Comparison of ENCODE assay signal across 16 cellular contexts in genomic region chr19:46728208-46728607, GRCh38. TPM values are rescaled to one million over a fixed set of nuclear protein-coding genes. Genes with fewer than 3 reads are reported as not detected.
DNase-seq lines count a peak whose midpoint lies in the region; ATAC-seq and TF ChIP-seq lines count a peak whose summit lies in the region.
"Had no signal": no experiment of that assay in that cellular context is flagged by ENCODE, and none has a peak within 500 bp of the region (broad histone marks: within the 10 kb centered on the region; RNA-seq: fewer than 3 reads in every experiment).

No MANE protein-coding gene starts in this region.

- H3K27me3 ChIP-seq in breast epithelium (no peaks in the 10 kb centered on the region), right atrium auricular region (no peaks in the 10 kb centered on the region), psoas muscle (ENCODE audit: insufficient read depth in 3 of 3, low read length in 2 of 3) (no peaks in the 10 kb centered on the region)
- H3K27me3 ChIP-seq: adrenal gland had no signal

- intact Hi-C loops in breast epithelium (cut with DNase I; ENCODE audit: low total_unique reads), result no loop called here
- intact Hi-C loops in MCF 10A (cut with micrococcal nuclease), result no loop called here
- intact Hi-C loops in psoas muscle (cut with DNase I), result loop anchor here in 1 of 2 donors (2.0 kb wide), 1 partner anchor 15 kb away; no protein-coding TSS in a partner anchor

- no TSS peak for BruUV-seq in MCF 10A (replicated peaks; lab: Mats Ljungman, UMichigan)

- H3K27ac Mint-ChIP-seq in MCF 10A (ENCODE audit: low read depth, unreplicated experiment), result no peak overlapping the region
- H3K27ac Mint-ChIP-seq: activated T-cell treated with anti-CD3 and anti-CD28 coated beads, Interleukin-2, amount 50 U/mL, for 72 hours had no signal

- no peaks in the 10 kb centered on the region for H3K27me3 Mint-ChIP-seq in MCF 10A (ENCODE audit: insufficient read depth, unreplicated experiment)
- H3K27me3 Mint-ChIP-seq: activated CD4-positive, alpha-beta T cell treated with anti-CD3 and anti-CD28 coated beads, Interleukin-2, amount 10 ng/mL, durations not matched to agents 7 days and 5 days; CD8-positive, alpha-beta memory T cell had no signal

- no peaks in the 10 kb centered on the region for H3K9me3 Mint-ChIP-seq in MCF 10A (ENCODE audit: unreplicated experiment)
- H3K9me3 Mint-ChIP-seq: activated CD4-positive, alpha-beta T cell treated with anti-CD3 and anti-CD28 coated beads, Interleukin-2, amount 10 ng/mL, durations not matched to agents 7 days and 5 days; activated T-cell treated with anti-CD3 and anti-CD28 coated beads, Interleukin-2, amount 50 U/mL, for 72 hours; CD8-positive, alpha-beta memory T cell; nephron progenitor cell had no signal

- DNase-seq in breast epithelium (ENCODE audit: low spot score in 2 of 2), result no peak
- no peak for DNase-seq in MCF 10A (ENCODE audit: unreplicated experiment)
- DNase-seq in right atrium auricular region (ENCODE audit: low spot score), result no peak
- peak in 1 of 2 donors; percentile 56 for DNase-seq in psoas muscle
- DNase-seq in UCSD-AML1 (lab: John Stamatoyannopoulos, UW; ENCODE audit: unreplicated experiment), result no peak
- DNase-seq in middle frontal gyrus (ENCODE audit: extremely low spot score, low spot score), result no peak
- DNase-seq: mammary epithelial cell, NCI-H1436 had no signal

- H3K9me3 ChIP-seq in breast epithelium (no peaks in the 10 kb centered on the region), right atrium auricular region (no peaks in the 10 kb centered on the region), psoas muscle (no peaks in the 10 kb centered on the region)
- H3K9me3 ChIP-seq: adrenal gland had no signal

- H3K36me3 ChIP-seq in breast epithelium (peaks cover 8% of the 10 kb centered on the region), right atrium auricular region (peaks cover 90% of the 10 kb centered on the region), psoas muscle (ENCODE audit: insufficient read depth in 1 of 2, low read depth in 1 of 2) (peaks cover 2 to 100% of the 10 kb centered on the region in 2 donors)

- POLR2A ChIA-PET in MCF 10A (lab: Yijun Ruan, JAX), result no interaction called here

- TF ChIP-seq POLR2A in breast epithelium (IDR thresholded peaks at IDR 0.05), result no peak

- H3K4me3 Mint-ChIP-seq in MCF 10A (ENCODE audit: unreplicated experiment), result no peak overlapping the region
- H3K4me3 Mint-ChIP-seq: activated CD4-positive, alpha-beta T cell treated with anti-CD3 and anti-CD28 coated beads, Interleukin-2, amount 10 ng/mL, durations not matched to agents 7 days and 5 days; activated T-cell treated with anti-CD3 and anti-CD28 coated beads, Interleukin-2, amount 50 U/mL, for 72 hours; CD8-positive, alpha-beta memory T cell; nephron progenitor cell had no signal

- H3K4me3 ChIP-seq in breast epithelium (no peak overlapping the region), right atrium auricular region (no peak overlapping the region), psoas muscle (peak overlapping the region; percentile 15)
- H3K4me3 ChIP-seq: adrenal gland had no signal

- peaks cover 10% of the 10 kb centered on the region for H3K4me1 Mint-ChIP-seq in MCF 10A (ENCODE audit: insufficient read depth, unreplicated experiment)

- ATAC-seq in psoas muscle (peak in 3 of 4 donors; percentile 16 to 22 (median 17)), HG02870 (IDR thresholded peaks at IDR 0.05; ENCODE audit: unreplicated experiment) (no peak), GM19035 (IDR thresholded peaks at IDR 0.05; ENCODE audit: unreplicated experiment) (no peak)

- peak overlapping the region; percentile 8 to 28 for H3K27ac ChIP-seq in breast epithelium
- peak overlapping the region; percentile 19 to 29 for H3K27ac ChIP-seq in right atrium auricular region
- no peak overlapping the region for H3K27ac ChIP-seq in psoas muscle
- H3K27ac ChIP-seq: HL-60 had no signal

- 52 to 62% (median 62%) methylated on average over 14 of the region's 14 CpGs for WGBS in psoas muscle, 3 donors

- H3K36me3 Mint-ChIP-seq in MCF 10A (ENCODE audit: insufficient read depth, unreplicated experiment), result peaks cover 63% of the 10 kb centered on the region

- TF ChIP-seq CTCF in breast epithelium (IDR thresholded peaks at IDR 0.05), result no peak
- no peak for TF ChIP-seq CTCF in MCF 10A (IDR thresholded peaks at IDR 0.05; ENCODE audit: unreplicated experiment)
- TF ChIP-seq CTCF in right atrium auricular region (IDR thresholded peaks at IDR 0.05), result no peak
- TF ChIP-seq CTCF in psoas muscle (IDR thresholded peaks at IDR 0.05), result no peak

- H3K4me1 ChIP-seq in breast epithelium, result no peaks in the 10 kb centered on the region
- H3K4me1 ChIP-seq in right atrium auricular region, result peaks cover 0 to 39% of the 10 kb centered on the region in 2 donors
- H3K4me1 ChIP-seq in psoas muscle, result no peaks in the 10 kb centered on the region

- CTCF ChIA-PET in MCF 10A (lab: Yijun Ruan, JAX), result interaction anchor here (0.6 to 3.9 kb wide), 20 partner anchors 8 to 644 kb away, joined by 3 to 19 read pairs (median 6); no protein-coding TSS in a partner anchor

RNA-seq across cellular contexts. Expression of gene PRKD2, which starts 11.3 kb away (rescaled TPM):
- total RNA-seq in breast epithelium (10 to 100 TPM; 13.1 to 36.7 (median 25.5) TPM), MCF 10A (2022) (30.4 and 35.9 TPM in 2 replicates), right atrium auricular region (10 to 100 TPM in 1 of 2 donors, 1 to 10 TPM in 1; 8.6 to 19.2 TPM), psoas muscle (1 to 10 TPM; 6.3 to 9.1 (median 8.1) TPM)
- polyA plus RNA-seq in psoas muscle, result 1 to 10 TPM; 4.0 to 6.9 (median 4.8) TPM

RNA-seq across cellular contexts. Expression of gene FKRP, which starts 17.6 kb away (rescaled TPM):
- total RNA-seq in breast epithelium, result 10 to 100 TPM; 11.4 to 23.1 (median 12.1) TPM
- 21.2 and 23.9 TPM in 2 replicates for total RNA-seq in MCF 10A (2022)
- 10 to 100 TPM; 20.3 to 23.8 TPM for total RNA-seq in right atrium auricular region
- total RNA-seq in psoas muscle, result 10 to 100 TPM; 14.4 to 24.5 (median 20.3) TPM
- polyA plus RNA-seq in psoas muscle, result 10 to 100 TPM; 11.6 to 15.0 (median 13.1) TPM

RNA-seq across cellular contexts. Expression of gene STRN4, which starts 18.0 kb away (rescaled TPM):
- total RNA-seq in breast epithelium, result 10 to 100 TPM; 45.0 to 57.0 (median 53.7) TPM
- total RNA-seq in MCF 10A (2022), result 90.1 and 92.3 TPM in 2 replicates
- 10 to 100 TPM; 46.6 to 65.4 TPM for total RNA-seq in right atrium auricular region
- 10 to 100 TPM; 28.6 to 72.3 (median 40.6) TPM for total RNA-seq in psoas muscle
- 10 to 100 TPM; 45.2 to 53.9 (median 46.2) TPM for polyA plus RNA-seq in psoas muscle

Comparison
In these comparisons a context has a peak if more than half of its experiments do, and no peak if none do; other contexts are left out.
1. ATAC-seq: peak in psoas muscle (3 of 4); none in HG02870 (single experiment) and GM19035 (single experiment).